Comparison of ENCODE assay signal across 8 cellular contexts in genomic region chr17:5000237-5000639, GRCh38. TPM values are rescaled to one million over a fixed set of nuclear protein-coding genes. Genes with fewer than 3 reads are reported as not detected.
DNase-seq lines count a peak whose midpoint lies in the region; ATAC-seq and TF ChIP-seq lines count a peak whose summit lies in the region.
"Had no signal": no experiment of that assay in that cellular context is flagged by ENCODE, and none has a peak within 500 bp of the region (broad histone marks: within the 10 kb centered on the region; RNA-seq: fewer than 3 reads in every experiment).

No MANE protein-coding gene starts in this region.

- H3K9me3 ChIP-seq in Loucy (ENCODE audit: insufficient read depth, low read depth, low read length) (no peaks in the 10 kb centered on the region), upper lobe of right lung (no peaks in the 10 kb centered on the region)

- H3K27ac ChIP-seq in upper lobe of right lung = peak overlapping the region; percentile 94

- peak; percentile 27 for DNase-seq in fibroblast of mammary gland (ENCODE audit: low read depth)
- peak; percentile 96 for DNase-seq in myocyte (ENCODE audit: low read depth)
- DNase-seq in upper lobe of right lung = peak; percentile 88
- no peak for DNase-seq in NCI-H524 (lab: John Stamatoyannopoulos, UW)
- DNase-seq in GM20000 (ENCODE audit: low spot score) = no peak
- DNase-seq: NCI-H526 had no signal

- H3K4me1 ChIP-seq in Loucy (ENCODE audit: insufficient read depth, low read length, poor library complexity, severe bottlenecking) = peaks cover 14% of the 10 kb centered on the region
- H3K4me1 ChIP-seq in upper lobe of right lung = peaks cover 23% of the 10 kb centered on the region

- peak overlapping the region; percentile 88 for H3K4me3 ChIP-seq in Loucy (ENCODE audit: low read length, poor library complexity, severe bottlenecking)
- H3K4me3 ChIP-seq in fibroblast of mammary gland (ENCODE audit: control insufficient read depth, low read depth, low read length) = no peak overlapping the region
- peak overlapping the region; percentile 98 for H3K4me3 ChIP-seq in upper lobe of right lung

- H2AFZ ChIP-seq in Loucy (ENCODE audit: low read length) = no peak overlapping the region

- H3K36me3 ChIP-seq in Loucy (ENCODE audit: insufficient read depth, low read length) = peaks cover 20% of the 10 kb centered on the region; the same call in 1 of the 2 replicates
- H3K36me3 ChIP-seq in upper lobe of right lung = peaks cover 46% of the 10 kb centered on the region

- H3K27me3 ChIP-seq in Loucy (ENCODE audit: insufficient read depth, low read length, poor library complexity, severe bottlenecking) (no peaks in the 10 kb centered on the region), upper lobe of right lung (no peaks in the 10 kb centered on the region)

- intact Hi-C loops in upper lobe of right lung (cut with DNase I) = no loop called here

- peak; percentile 7 for ATAC-seq in upper lobe of right lung
- ATAC-seq in HG02642 (IDR thresholded peaks at IDR 0.05; ENCODE audit: poor library complexity, unreplicated experiment) = no peak

- H3K9ac ChIP-seq in Loucy (ENCODE audit: low read depth, low read length, poor library complexity, severe bottlenecking) = no peak overlapping the region

- no peaks in the 10 kb centered on the region for H3F3A ChIP-seq in Loucy (ENCODE audit: low read depth)

- peak overlapping the region; percentile 83 for H3K4me2 ChIP-seq in Loucy (ENCODE audit: low read depth, low read length, poor library complexity, severe bottlenecking)

- no peaks in the 10 kb centered on the region for H4K20me1 ChIP-seq in Loucy (ENCODE audit: insufficient read depth, low read length, poor library complexity, severe bottlenecking)

- H3K79me2 ChIP-seq in Loucy (ENCODE audit: insufficient read depth, low read length) = peaks cover 22% of the 10 kb centered on the region; the same call in 1 of the 2 replicates

- H3K9me2 ChIP-seq in Loucy (replicated peaks; ENCODE audit: low read depth, low read length) = no peaks in the 10 kb centered on the region

- TF ChIP-seq CTCF in Loucy (conservative IDR thresholded peaks at IDR 0.05; ENCODE audit: low read length) = no peak
- no peak for TF ChIP-seq CTCF in fibroblast of mammary gland (conservative IDR thresholded peaks at IDR 0.05; ENCODE audit: control insufficient read depth, insufficient read depth, low read depth, low read length)
- TF ChIP-seq CTCF in upper lobe of right lung (IDR thresholded peaks at IDR 0.05) = no peak
- TF ChIP-seq CTCF in GM20000 (IDR thresholded peaks at IDR 0.05; ENCODE audit: extremely low read depth, missing control alignments) = no peak

RNA-seq across cellular contexts. Expression of gene KIF1C, which starts 2.5 kb away (rescaled TPM):
- total RNA-seq in myocyte = 146 and 162 TPM in 2 replicates
- 202 TPM for polyA plus RNA-seq in myocyte (2012)
- 254 TPM for total RNA-seq in upper lobe of right lung

RNA-seq across cellular contexts. Expression of gene INCA1, which starts 2.9 kb away (rescaled TPM):
- total RNA-seq in myocyte = 0.62 TPM in 1 of 2 replicates, not detected in the other
- polyA plus RNA-seq in myocyte (2012) = 2.4 TPM
- 4.5 TPM for total RNA-seq in upper lobe of right lung

RNA-seq across cellular contexts. Expression of gene CAMTA2, which starts 12.8 kb away (rescaled TPM):
- total RNA-seq in myocyte (13.7 and 23.8 TPM in 2 replicates), upper lobe of right lung (55.8 TPM)
- 98.7 TPM for polyA plus RNA-seq in myocyte (2012)

RNA-seq across cellular contexts. Expression of gene SPAG7, which starts 32.6 kb away (rescaled TPM):
- total RNA-seq in myocyte (114 and 133 TPM in 2 replicates), upper lobe of right lung (64.8 TPM)
- polyA plus RNA-seq in myocyte (2012) = 104 TPM

RNA-seq across cellular contexts. Expression of gene SLC52A1, which starts 35.0 kb away (rescaled TPM):
- not detected in 2 replicates for total RNA-seq in myocyte
- 0.06 TPM for polyA plus RNA-seq in myocyte (2012)
- 0.26 TPM for total RNA-seq in upper lobe of right lung

Comparison
In these comparisons a context has a peak if more than half of its experiments do, and no peak if none do; other contexts are left out.
1. DNase-seq: peak in fibroblast of mammary gland (single experiment), myocyte (single experiment) and upper lobe of right lung (single experiment); none in NCI-H524 (0 of 2) and GM20000 (single experiment).